1 cellular context compared by ENCODE assay signal in the genomic region with DNA sequence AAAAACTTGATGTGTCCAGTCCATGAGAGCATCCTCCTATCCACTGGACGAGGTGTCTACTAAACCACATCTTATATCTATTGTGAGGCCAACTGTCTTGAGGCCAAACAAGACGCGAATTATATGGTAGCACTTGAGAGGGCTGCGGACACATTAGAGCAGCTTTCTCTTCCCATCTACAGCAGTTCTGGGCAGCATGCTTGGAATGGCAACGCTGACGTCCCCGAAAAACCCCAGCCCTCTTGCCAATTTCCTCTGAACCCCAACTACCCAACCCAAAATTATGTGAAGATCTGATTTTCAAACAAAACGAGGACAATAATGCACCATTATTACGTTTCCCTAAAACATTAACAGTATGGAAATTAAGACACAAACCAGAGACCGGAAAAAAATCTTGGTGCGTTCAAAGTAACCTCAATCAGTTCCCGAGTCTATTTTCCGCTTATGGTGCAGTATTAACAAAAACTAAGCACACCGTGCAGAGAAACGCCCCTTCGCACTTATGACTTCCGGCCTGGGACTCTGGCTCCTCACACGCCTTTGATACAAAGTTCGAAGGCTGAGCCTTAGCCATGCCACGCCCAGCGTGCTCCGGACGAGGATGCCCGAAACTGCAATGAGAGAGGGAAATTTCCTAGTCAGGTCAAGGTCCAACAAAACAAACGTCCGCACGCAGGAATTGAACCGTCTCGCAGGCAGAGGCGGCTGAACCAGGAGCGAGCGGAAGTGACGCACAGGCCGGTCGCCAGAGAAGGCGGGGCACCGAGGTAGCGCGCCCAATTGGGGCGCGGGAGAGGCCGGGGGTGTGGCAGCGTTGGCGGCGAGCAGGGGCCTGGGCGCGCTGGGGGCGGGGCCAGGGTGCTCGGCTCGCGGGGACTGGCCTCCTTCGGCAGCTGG.
TF ChIP-seq lines count a peak whose summit lies in the region.

No MANE protein-coding gene starts in this region.

TF ChIP-seq in K562, 482 proteins besides CTCF, POLR2A, EP300 and RAD21 (continued from another document and continues in another):
- TF ChIP-seq, protein P1, sequence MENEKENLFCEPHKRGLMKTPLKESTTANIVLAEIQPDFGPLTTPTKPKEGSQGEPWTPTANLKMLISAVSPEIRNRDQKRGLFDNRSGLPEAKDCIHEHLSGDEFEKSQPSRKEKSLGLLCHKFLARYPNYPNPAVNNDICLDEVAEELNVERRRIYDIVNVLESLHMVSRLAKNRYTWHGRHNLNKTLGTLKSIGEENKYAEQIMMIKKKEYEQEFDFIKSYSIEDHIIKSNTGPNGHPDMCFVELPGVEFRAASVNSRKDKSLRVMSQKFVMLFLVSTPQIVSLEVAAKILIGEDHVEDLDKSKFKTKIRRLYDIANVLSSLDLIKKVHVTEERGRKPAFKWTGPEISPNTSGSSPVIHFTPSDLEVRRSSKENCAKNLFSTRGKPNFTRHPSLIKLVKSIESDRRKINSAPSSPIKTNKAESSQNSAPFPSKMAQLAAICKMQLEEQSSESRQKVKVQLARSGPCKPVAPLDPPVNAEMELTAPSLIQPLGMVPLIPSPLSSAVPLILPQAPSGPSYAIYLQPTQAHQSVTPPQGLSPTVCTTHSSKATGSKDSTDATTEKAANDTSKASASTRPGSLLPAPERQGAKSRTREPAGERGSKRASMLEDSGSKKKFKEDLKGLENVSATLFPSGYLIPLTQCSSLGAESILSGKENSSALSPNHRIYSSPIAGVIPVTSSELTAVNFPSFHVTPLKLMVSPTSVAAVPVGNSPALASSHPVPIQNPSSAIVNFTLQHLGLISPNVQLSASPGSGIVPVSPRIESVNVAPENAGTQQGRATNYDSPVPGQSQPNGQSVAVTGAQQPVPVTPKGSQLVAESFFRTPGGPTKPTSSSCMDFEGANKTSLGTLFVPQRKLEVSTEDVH (IDR thresholded peaks at IDR 0.05; ENCODE audit: low read depth, partially characterized antibody) = peak; percentile 73
- TF ChIP-seq, protein P2, sequence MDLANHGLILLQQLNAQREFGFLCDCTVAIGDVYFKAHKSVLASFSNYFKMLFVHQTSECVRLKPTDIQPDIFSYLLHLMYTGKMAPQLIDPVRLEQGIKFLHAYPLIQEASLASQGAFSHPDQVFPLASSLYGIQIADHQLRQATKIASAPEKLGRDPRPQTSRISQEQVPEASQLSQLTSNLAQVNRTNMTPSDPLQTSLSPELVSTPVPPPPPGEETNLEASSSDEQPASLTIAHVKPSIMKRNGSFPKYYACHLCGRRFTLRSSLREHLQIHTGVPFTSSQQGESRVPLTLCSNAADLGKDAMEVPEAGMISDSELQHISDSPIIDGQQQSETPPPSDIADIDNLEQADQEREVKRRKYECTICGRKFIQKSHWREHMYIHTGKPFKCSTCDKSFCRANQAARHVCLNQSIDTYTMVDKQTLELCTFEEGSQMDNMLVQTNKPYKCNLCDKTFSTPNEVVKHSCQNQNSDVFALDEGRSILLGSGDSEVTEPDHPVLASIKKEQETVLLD (IDR thresholded peaks at IDR 0.05) = no peak
- TF ChIP-seq FOXJ2 (tag; IDR thresholded peaks at IDR 0.05) (peak; percentile 81; the same call in 1 of the 2 replicates), CTBP1 (IDR thresholded peaks at IDR 0.05; ENCODE audit: borderline replicate concordance) (peak; percentile 42), FOXK2 (conservative IDR thresholded peaks at IDR 0.05 in 1 of 2, IDR thresholded peaks at IDR 0.05 in 1 of 2; ENCODE audit: low read depth in 2 of 2) (peak in 1 of 2 experiments; percentile 59; a peak in 2 of 4 replicates), HDAC8 (tag; IDR thresholded peaks at IDR 0.05) (no peak), ZNF589 (CRISPR knock-in tag; IDR thresholded peaks at IDR 0.05; ENCODE audit: low read depth) (0 out of 2 replicates have a peak, but pooled peaks have one; percentile 80), CSDE1 (IDR thresholded peaks at IDR 0.05) (no peak), NFIX (CRISPR knock-in tag; IDR thresholded peaks at IDR 0.05; ENCODE audit: low read depth) (no peak), NCOR1 (IDR thresholded peaks at IDR 0.05) (no peak), NONO (IDR thresholded peaks at IDR 0.05; ENCODE audit: low read depth in 2 of 2, low read length in 1 of 2) (no peak), SMARCE1 (IDR thresholded peaks at IDR 0.05) (no peak), HNRNPUL1 (IDR thresholded peaks at IDR 0.05; ENCODE audit: low read length) (no peak), ILK (tag; IDR thresholded peaks at IDR 0.05; ENCODE audit: borderline replicate concordance, low read depth) (no peak), TCFL5 (CRISPR knock-in tag; conservative IDR thresholded peaks at IDR 0.05) (no peak), ZC3H11A (IDR thresholded peaks at IDR 0.05; ENCODE audit: low read depth, low read length) (no peak), ATF3 (IDR thresholded peaks at IDR 0.05) (peak; percentile 52; the same call in 1 of the 2 replicates), ATF3 (CRISPR knock-in tag; conservative IDR thresholded peaks at IDR 0.05) (no peak), NCOA4 (IDR thresholded peaks at IDR 0.05; ENCODE audit: partially characterized antibody) (no peak), ZNF644 (tag; IDR thresholded peaks at IDR 0.05; ENCODE audit: low read depth) (no peak), NBN (IDR thresholded peaks at IDR 0.05; ENCODE audit: low read depth) (peak; percentile 74), VEZF1 (CRISPR knock-in tag; IDR thresholded peaks at IDR 0.05) (peak; percentile 63), JUNB (CRISPR knock-in tag; conservative IDR thresholded peaks at IDR 0.05) (no peak), NR2C1 (IDR thresholded peaks at IDR 0.05) (peak; percentile 95), NR2C1 (tag; IDR thresholded peaks at IDR 0.05) (peak; percentile 94), ZNF740 (CRISPR knock-in tag; IDR thresholded peaks at IDR 0.05) (no peak), ZNF740 (tag; IDR thresholded peaks at IDR 0.05) (no peak), PCBP2 (IDR thresholded peaks at IDR 0.05; ENCODE audit: low read depth, low read length, poor library complexity, severe bottlenecking) (no peak), FOSL1 (tag; conservative IDR thresholded peaks at IDR 0.05) (0 out of 2 replicates have a peak, but pooled peaks have one; percentile 18), ELF2 (CRISPR knock-in tag; IDR thresholded peaks at IDR 0.05) (no peak; the same call in 1 of the 2 replicates), ZEB2 (IDR thresholded peaks at IDR 0.05) (0 out of 2 replicates have a peak, but pooled peaks have one; percentile 15), KLF1 (tag; IDR thresholded peaks at IDR 0.05) (peak; percentile 77), FOXJ3 (CRISPR knock-in tag; IDR thresholded peaks at IDR 0.05) (no peak), GABPA (tag; conservative IDR thresholded peaks at IDR 0.05; ENCODE audit: low read depth) (peak; percentile 97), PTRF (tag; IDR thresholded peaks at IDR 0.05) (no peak)
- TF ChIP-seq, protein P3, sequence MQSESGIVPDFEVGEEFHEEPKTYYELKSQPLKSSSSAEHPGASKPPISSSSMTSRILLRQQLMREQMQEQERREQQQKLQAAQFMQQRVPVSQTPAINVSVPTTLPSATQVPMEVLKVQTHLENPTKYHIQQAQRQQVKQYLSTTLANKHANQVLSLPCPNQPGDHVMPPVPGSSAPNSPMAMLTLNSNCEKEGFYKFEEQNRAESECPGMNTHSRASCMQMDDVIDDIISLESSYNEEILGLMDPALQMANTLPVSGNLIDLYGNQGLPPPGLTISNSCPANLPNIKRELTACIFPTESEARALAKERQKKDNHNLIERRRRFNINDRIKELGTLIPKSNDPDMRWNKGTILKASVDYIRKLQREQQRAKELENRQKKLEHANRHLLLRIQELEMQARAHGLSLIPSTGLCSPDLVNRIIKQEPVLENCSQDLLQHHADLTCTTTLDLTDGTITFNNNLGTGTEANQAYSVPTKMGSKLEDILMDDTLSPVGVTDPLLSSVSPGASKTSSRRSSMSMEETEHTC (IDR thresholded peaks at IDR 0.05) = no peak
- TF ChIP-seq, protein P4, sequence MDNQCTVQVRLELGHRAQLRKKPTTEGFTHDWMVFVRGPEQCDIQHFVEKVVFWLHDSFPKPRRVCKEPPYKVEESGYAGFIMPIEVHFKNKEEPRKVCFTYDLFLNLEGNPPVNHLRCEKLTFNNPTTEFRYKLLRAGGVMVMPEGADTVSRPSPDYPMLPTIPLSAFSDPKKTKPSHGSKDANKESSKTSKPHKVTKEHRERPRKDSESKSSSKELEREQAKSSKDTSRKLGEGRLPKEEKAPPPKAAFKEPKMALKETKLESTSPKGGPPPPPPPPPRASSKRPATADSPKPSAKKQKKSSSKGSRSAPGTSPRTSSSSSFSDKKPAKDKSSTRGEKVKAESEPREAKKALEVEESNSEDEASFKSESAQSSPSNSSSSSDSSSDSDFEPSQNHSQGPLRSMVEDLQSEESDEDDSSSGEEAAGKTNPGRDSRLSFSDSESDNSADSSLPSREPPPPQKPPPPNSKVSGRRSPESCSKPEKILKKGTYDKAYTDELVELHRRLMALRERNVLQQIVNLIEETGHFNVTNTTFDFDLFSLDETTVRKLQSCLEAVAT (IDR thresholded peaks at IDR 0.05) = 0 out of 4 replicates have a peak, but pooled peaks of 1 of the 2 experiments have one; percentile 15
- TF ChIP-seq, protein P5, sequence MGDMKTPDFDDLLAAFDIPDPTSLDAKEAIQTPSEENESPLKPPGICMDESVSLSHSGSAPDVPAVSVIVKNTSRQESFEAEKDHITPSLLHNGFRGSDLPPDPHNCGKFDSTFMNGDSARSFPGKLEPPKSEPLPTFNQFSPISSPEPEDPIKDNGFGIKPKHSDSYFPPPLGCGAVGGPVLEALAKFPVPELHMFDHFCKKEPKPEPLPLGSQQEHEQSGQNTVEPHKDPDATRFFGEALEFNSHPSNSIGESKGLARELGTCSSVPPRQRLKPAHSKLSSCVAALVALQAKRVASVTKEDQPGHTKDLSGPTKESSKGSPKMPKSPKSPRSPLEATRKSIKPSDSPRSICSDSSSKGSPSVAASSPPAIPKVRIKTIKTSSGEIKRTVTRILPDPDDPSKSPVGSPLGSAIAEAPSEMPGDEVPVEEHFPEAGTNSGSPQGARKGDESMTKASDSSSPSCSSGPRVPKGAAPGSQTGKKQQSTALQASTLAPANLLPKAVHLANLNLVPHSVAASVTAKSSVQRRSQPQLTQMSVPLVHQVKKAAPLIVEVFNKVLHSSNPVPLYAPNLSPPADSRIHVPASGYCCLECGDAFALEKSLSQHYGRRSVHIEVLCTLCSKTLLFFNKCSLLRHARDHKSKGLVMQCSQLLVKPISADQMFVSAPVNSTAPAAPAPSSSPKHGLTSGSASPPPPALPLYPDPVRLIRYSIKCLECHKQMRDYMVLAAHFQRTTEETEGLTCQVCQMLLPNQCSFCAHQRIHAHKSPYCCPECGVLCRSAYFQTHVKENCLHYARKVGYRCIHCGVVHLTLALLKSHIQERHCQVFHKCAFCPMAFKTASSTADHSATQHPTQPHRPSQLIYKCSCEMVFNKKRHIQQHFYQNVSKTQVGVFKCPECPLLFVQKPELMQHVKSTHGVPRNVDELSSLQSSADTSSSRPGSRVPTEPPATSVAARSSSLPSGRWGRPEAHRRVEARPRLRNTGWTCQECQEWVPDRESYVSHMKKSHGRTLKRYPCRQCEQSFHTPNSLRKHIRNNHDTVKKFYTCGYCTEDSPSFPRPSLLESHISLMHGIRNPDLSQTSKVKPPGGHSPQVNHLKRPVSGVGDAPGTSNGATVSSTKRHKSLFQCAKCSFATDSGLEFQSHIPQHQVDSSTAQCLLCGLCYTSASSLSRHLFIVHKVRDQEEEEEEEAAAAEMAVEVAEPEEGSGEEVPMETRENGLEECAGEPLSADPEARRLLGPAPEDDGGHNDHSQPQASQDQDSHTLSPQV (IDR thresholded peaks at IDR 0.05) = 0 out of 2 replicates have a peak, but pooled peaks have one; percentile 29
- TF ChIP-seq, protein P6, sequence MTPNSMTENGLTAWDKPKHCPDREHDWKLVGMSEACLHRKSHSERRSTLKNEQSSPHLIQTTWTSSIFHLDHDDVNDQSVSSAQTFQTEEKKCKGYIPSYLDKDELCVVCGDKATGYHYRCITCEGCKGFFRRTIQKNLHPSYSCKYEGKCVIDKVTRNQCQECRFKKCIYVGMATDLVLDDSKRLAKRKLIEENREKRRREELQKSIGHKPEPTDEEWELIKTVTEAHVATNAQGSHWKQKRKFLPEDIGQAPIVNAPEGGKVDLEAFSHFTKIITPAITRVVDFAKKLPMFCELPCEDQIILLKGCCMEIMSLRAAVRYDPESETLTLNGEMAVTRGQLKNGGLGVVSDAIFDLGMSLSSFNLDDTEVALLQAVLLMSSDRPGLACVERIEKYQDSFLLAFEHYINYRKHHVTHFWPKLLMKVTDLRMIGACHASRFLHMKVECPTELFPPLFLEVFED (CRISPR knock-in tag; conservative IDR thresholded peaks at IDR 0.05) = 0 out of 2 replicates have a peak, but pooled peaks have one; percentile 7
